Comparison of ENCODE assay signal across 8 cellular contexts in the genomic region with DNA sequence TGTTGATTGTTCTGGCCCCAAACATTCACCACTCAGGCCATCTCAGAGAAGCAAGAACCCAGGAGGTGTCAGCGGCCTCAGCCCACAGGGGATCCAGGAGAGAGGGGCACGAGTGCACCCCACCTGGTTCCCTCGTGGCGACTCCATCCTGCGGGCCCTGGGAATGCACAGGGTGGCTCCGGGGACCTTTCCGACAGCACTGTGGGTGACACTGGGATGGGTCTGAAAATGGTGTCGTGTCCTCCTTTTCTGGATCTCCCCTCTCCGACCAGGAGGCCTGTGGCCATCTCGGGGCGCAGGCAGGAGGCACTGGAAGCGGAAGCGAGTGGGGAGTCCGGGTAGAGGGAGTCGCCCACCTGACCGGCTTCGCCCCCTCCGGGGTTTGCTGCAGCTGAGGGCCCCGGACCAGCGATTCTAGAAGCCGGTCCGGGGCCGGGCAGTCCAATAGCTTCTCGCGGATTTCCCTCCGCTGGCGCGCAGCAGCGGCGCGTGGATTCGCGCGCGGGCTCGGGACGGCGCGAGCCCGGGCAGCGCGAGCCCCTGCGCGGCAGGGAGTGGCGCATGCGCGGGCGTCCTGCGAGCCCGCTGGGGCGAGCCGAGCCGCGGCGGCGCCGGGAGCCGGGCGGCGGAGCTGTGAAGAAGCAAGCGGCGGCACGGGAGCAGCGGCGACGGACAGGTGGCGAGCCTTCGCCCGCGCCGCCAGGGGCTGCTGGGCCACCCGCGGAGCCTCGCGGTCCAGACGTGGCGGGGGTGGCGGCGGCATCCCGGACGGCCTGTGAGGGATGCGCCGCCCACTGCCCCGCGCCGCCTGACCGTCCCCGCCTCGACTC. TPM values are rescaled to one million over a fixed set of nuclear protein-coding genes. Genes with fewer than 3 reads are reported as not detected.
DNase-seq lines count a peak whose midpoint lies in the region; ATAC-seq and TF ChIP-seq lines count a peak whose summit lies in the region.

A gene with protein sequence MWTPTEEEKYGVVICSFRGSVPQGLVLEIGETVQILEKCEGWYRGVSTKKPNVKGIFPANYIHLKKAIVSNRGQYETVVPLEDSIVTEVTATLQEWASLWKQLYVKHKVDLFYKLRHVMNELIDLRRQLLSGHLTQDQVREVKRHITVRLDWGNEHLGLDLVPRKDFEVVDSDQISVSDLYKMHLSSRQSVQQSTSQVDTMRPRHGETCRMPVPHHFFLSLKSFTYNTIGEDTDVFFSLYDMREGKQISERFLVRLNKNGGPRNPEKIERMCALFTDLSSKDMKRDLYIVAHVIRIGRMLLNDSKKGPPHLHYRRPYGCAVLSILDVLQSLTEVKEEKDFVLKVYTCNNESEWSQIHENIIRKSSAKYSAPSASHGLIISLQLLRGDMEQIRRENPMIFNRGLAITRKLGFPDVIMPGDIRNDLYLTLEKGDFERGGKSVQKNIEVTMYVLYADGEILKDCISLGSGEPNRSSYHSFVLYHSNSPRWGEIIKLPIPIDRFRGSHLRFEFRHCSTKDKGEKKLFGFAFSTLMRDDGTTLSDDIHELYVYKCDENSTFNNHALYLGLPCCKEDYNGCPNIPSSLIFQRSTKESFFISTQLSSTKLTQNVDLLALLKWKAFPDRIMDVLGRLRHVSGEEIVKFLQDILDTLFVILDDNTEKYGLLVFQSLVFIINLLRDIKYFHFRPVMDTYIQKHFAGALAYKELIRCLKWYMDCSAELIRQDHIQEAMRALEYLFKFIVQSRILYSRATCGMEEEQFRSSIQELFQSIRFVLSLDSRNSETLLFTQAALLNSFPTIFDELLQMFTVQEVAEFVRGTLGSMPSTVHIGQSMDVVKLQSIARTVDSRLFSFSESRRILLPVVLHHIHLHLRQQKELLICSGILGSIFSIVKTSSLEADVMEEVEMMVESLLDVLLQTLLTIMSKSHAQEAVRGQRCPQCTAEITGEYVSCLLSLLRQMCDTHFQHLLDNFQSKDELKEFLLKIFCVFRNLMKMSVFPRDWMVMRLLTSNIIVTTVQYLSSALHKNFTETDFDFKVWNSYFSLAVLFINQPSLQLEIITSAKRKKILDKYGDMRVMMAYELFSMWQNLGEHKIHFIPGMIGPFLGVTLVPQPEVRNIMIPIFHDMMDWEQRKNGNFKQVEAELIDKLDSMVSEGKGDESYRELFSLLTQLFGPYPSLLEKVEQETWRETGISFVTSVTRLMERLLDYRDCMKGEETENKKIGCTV (N-terminal part only) (plus strand): TSS at position 579 of the 830 bp plus-strand sequence. CDS start 337 bp downstream, outside the sequence.

- no peaks in the 10 kb centered on the region for H3K36me3 Mint-ChIP-seq in CD4-positive, CD25-positive, alpha-beta regulatory T cell
- no peaks in the 10 kb centered on the region for H3K36me3 Mint-ChIP-seq in activated naive CD4-positive, alpha-beta T cell treated with anti-CD3 and anti-CD28 coated beads, Interleukin-2, amount 10 ng/mL, durations not matched to agents 7 days and 5 days
- no peaks in the 10 kb centered on the region for H3K36me3 Mint-ChIP-seq in osteocyte (ENCODE audit: unreplicated experiment)

- H3K4me2 ChIP-seq in HCT116 (ENCODE audit: low read length) = peak within 1 kb of the TSS; percentile 85

- peak; percentile 44 for TF ChIP-seq POLR2A in HCT116 (IDR thresholded peaks at IDR 0.05; ENCODE audit: borderline replicate concordance, extremely low read depth, insufficient read depth, insufficient read length)
- no peak for TF ChIP-seq POLR2A in Peyer's patch (IDR thresholded peaks at IDR 0.05)
- TF ChIP-seq POLR2A in transverse colon (IDR thresholded peaks at IDR 0.05) = no peak

- no peaks in the 10 kb centered on the region for H4K20me1 ChIP-seq in HCT116 (ENCODE audit: insufficient read depth)

- ATAC-seq in CD4-positive, CD25-positive, alpha-beta regulatory T cell (ENCODE audit: low read depth in 2 of 2) = peak; percentile 74 to 77
- peak; percentile 83 for ATAC-seq in HCT116
- ATAC-seq in HG02763 (IDR thresholded peaks at IDR 0.05; ENCODE audit: unreplicated experiment) = no peak

- 6% methylated on average over 42 of the region's 89 CpGs; no CpG with 5 or more reads in 1 of the 2 donors for WGBS in transverse colon (ENCODE audit: low coverage in 1 of 2), 2 donors

- POLR2A ChIA-PET in HCT116 (lab: Charles Lee) = no interaction called here

- peak within 1 kb of the TSS; percentile 37 for H3K4me3 ChIP-seq in CD4-positive, CD25-positive, alpha-beta regulatory T cell (ENCODE audit: low read depth, low read length)
- H3K4me3 ChIP-seq in HCT116 (replicated peaks in 1 of 2; ENCODE audit: low read depth in 1 of 2, low read length in 2 of 2) (peak within 1 kb of the TSS; percentile 56 to 61), Peyer's patch (peak within 1 kb of the TSS; percentile 30 to 61 (median 52)), transverse colon (peak within 1 kb of the TSS; percentile 22 to 47 (median 40))

- in situ Hi-C loops in transverse colon (cut with MboI; ENCODE audit: low pct_ligation_motif_present in 1 of 4, low pct_unique_long_range_greater_than_20kb in 1 of 4, low sequenced_read_pairs in 3 of 4) = no loop called here

- no peaks in the 10 kb centered on the region for H3K36me3 ChIP-seq in CD4-positive, CD25-positive, alpha-beta regulatory T cell (ENCODE audit: control insufficient read depth, insufficient read depth, low read length)
- H3K36me3 ChIP-seq in HCT116 (ENCODE audit: control insufficient read depth in 1 of 2, insufficient read depth in 2 of 2, low read length in 2 of 2) (no peaks in the 10 kb centered on the region), Peyer's patch (no peaks in the 10 kb centered on the region), transverse colon (no peaks in the 10 kb centered on the region)

- TF ChIP-seq EP300 in transverse colon (IDR thresholded peaks at IDR 0.05; ENCODE audit: low read depth) = no peak

- no peak within 1 kb of the TSS for H3K27ac ChIP-seq in CD4-positive, CD25-positive, alpha-beta regulatory T cell (ENCODE audit: insufficient read depth, low read length, poor library complexity, severe bottlenecking)
- H3K27ac ChIP-seq in HCT116 (ENCODE audit: low read depth, low read length) (peak within 1 kb of the TSS; percentile 70; the same call in 1 of the 2 replicates), Peyer's patch (no peak within 1 kb of the TSS), transverse colon (no peak within 1 kb of the TSS)

- DNase-seq in CD4-positive, CD25-positive, alpha-beta regulatory T cell = peak; percentile 33 to 66 (median 59)
- no peak for DNase-seq in HCT116 (ENCODE audit: low read depth, low spot score)
- DNase-seq in Peyer's patch = peak; percentile 28 to 73 (median 71)
- peak; percentile 71 for DNase-seq in activated naive CD4-positive, alpha-beta T cell treated with anti-CD3 and anti-CD28 coated beads, Interleukin-2, amount 10 ng/mL, durations not matched to agents 7 days and 5 days
- peak; percentile 47 for DNase-seq in glomerular visceral epithelial cell (ENCODE audit: extremely low spot score)
- DNase-seq in osteocyte (ENCODE audit: extremely low spot score, unreplicated experiment) = no peak
- DNase-seq in transverse colon = peak; percentile 55

- RAD21 ChIA-PET in HCT116 (lab: Charles Lee; ENCODE audit: low non-redundant PET in 1 of 2, low total read pairs in 2 of 2, uncharacterized antibody in 2 of 2, unreplicated experiment in 2 of 2) = no interaction called here

- H3K4me1 Mint-ChIP-seq in CD4-positive, CD25-positive, alpha-beta regulatory T cell = peaks cover 0 to 18% (median 7%) of the 10 kb centered on the region in 4 donors
- H3K4me1 Mint-ChIP-seq in activated naive CD4-positive, alpha-beta T cell treated with anti-CD3 and anti-CD28 coated beads, Interleukin-2, amount 10 ng/mL, durations not matched to agents 7 days and 5 days = peaks cover 6% of the 10 kb centered on the region
- peaks cover 4% of the 10 kb centered on the region for H3K4me1 Mint-ChIP-seq in osteocyte (ENCODE audit: unreplicated experiment)

- H3K27me3 Mint-ChIP-seq in CD4-positive, CD25-positive, alpha-beta regulatory T cell = peaks cover 56% of the 10 kb centered on the region
- H3K27me3 Mint-ChIP-seq in activated naive CD4-positive, alpha-beta T cell treated with anti-CD3 and anti-CD28 coated beads, Interleukin-2, amount 10 ng/mL, durations not matched to agents 7 days and 5 days = peaks cover 60% of the 10 kb centered on the region
- H3K27me3 Mint-ChIP-seq in osteocyte (ENCODE audit: unreplicated experiment) = peaks cover 76% of the 10 kb centered on the region

- TF ChIP-seq CTCF in HCT116 (IDR thresholded peaks at IDR 0.05 in 2 of 3, conservative IDR thresholded peaks at IDR 0.05 in 1 of 3; ENCODE audit: borderline replicate concordance in 1 of 3, insufficient read depth in 1 of 3, low read depth in 2 of 3, low read length in 2 of 3) (no peak), Peyer's patch (IDR thresholded peaks at IDR 0.05) (no peak), osteocyte (IDR thresholded peaks at IDR 0.05) (no peak), transverse colon (IDR thresholded peaks at IDR 0.05) (no peak)

- no peaks in the 10 kb centered on the region for H3K9me3 ChIP-seq in CD4-positive, CD25-positive, alpha-beta regulatory T cell (ENCODE audit: control insufficient read depth in 2 of 2, low read length in 2 of 2)
- H3K9me3 ChIP-seq in HCT116 (ENCODE audit: control insufficient read depth in 1 of 2, insufficient read depth in 1 of 2, low read depth in 1 of 2, low read length in 2 of 2) (no peaks in the 10 kb centered on the region), Peyer's patch (no peaks in the 10 kb centered on the region), transverse colon (no peaks in the 10 kb centered on the region)

- intact Hi-C loops in HCT116 (cut with micrococcal nuclease) (loop anchor here (5.0 kb wide), 2 partner anchors 213 to 698 kb away; no protein-coding TSS in a partner anchor), transverse colon (cut with DNase I; ENCODE audit: low total_unique reads) (no loop called here)

- peak within 1 kb of the TSS; percentile 59 for H2AFZ ChIP-seq in HCT116 (ENCODE audit: low read depth, low read length, poor library complexity, severe bottlenecking)

- no peaks in the 10 kb centered on the region for H3K9me2 ChIP-seq in HCT116 (ENCODE audit: insufficient read depth)

- peaks cover 39% of the 10 kb centered on the region for H3K27me3 ChIP-seq in CD4-positive, CD25-positive, alpha-beta regulatory T cell (ENCODE audit: control insufficient read depth, insufficient read depth, low read length)
- H3K27me3 ChIP-seq in HCT116 (ENCODE audit: insufficient read depth, low read length) (no peaks in the 10 kb centered on the region), Peyer's patch (peaks cover 0 to 6% of the 10 kb centered on the region in 2 donors), transverse colon (peaks cover 85% of the 10 kb centered on the region)

- no peak for TF ChIP-seq RAD21 in HCT116 (IDR thresholded peaks at IDR 0.05; ENCODE audit: low read depth)

- CTCF ChIA-PET in HCT116 (lab: Charles Lee) = interaction anchor here (1.3 to 2.6 kb wide), 3 partner anchors 58 to 698 kb away, joined by 3 to 8 read pairs (median 4); a partner anchor contains a TSS
- CTCF ChIA-PET in activated naive CD4-positive, alpha-beta T cell treated with anti-CD3 and anti-CD28 coated beads, Interleukin-2, amount 10 ng/mL, durations not matched to agents 7 days and 5 days (lab: Charles Lee) = interaction anchor here (0.6 to 1.8 kb wide), 4 partner anchors 10 to 102 kb away, joined by 3 to 5 read pairs (median 4); no protein-coding TSS in a partner anchor

- BruUV-seq in HCT116 (replicated peaks; lab: Mats Ljungman, UMichigan) = no TSS peak

- peak within 1 kb of the TSS in 1 of 3 donors; percentile 53 for H3K27ac Mint-ChIP-seq in CD4-positive, CD25-positive, alpha-beta regulatory T cell
- H3K27ac Mint-ChIP-seq in activated naive CD4-positive, alpha-beta T cell treated with anti-CD3 and anti-CD28 coated beads, Interleukin-2, amount 10 ng/mL, durations not matched to agents 7 days and 5 days = no peak within 1 kb of the TSS
- no peak within 1 kb of the TSS for H3K27ac Mint-ChIP-seq in osteocyte (ENCODE audit: unreplicated experiment)

- no peaks in the 10 kb centered on the region for H3K9me3 Mint-ChIP-seq in CD4-positive, CD25-positive, alpha-beta regulatory T cell
- H3K9me3 Mint-ChIP-seq in activated naive CD4-positive, alpha-beta T cell treated with anti-CD3 and anti-CD28 coated beads, Interleukin-2, amount 10 ng/mL, durations not matched to agents 7 days and 5 days = no peaks in the 10 kb centered on the region
- no peaks in the 10 kb centered on the region for H3K9me3 Mint-ChIP-seq in osteocyte (ENCODE audit: unreplicated experiment)

- peaks cover 6% of the 10 kb centered on the region for H3K4me1 ChIP-seq in CD4-positive, CD25-positive, alpha-beta regulatory T cell (ENCODE audit: control insufficient read depth, insufficient read depth, low read length, poor library complexity, severe bottlenecking)
- H3K4me1 ChIP-seq in HCT116 (ENCODE audit: control insufficient read depth in 1 of 2, insufficient read depth in 2 of 2, low read length in 2 of 2) (peaks cover 24 to 34% of the 10 kb centered on the region in 2 experiments), Peyer's patch (peaks cover 0 to 11% (median 6%) of the 10 kb centered on the region in 4 donors), transverse colon (peaks cover 0 to 14% (median 11%) of the 10 kb centered on the region in 4 donors)

- H3K9ac ChIP-seq in HCT116 (ENCODE audit: low read length) = peak within 1 kb of the TSS; percentile 47

- peak within 1 kb of the TSS; percentile 81 to 87 (median 84) for H3K4me3 Mint-ChIP-seq in CD4-positive, CD25-positive, alpha-beta regulatory T cell
- peak within 1 kb of the TSS; percentile 68 for H3K4me3 Mint-ChIP-seq in activated naive CD4-positive, alpha-beta T cell treated with anti-CD3 and anti-CD28 coated beads, Interleukin-2, amount 10 ng/mL, durations not matched to agents 7 days and 5 days
- peak within 1 kb of the TSS; percentile 53 for H3K4me3 Mint-ChIP-seq in osteocyte (ENCODE audit: unreplicated experiment)

- H3K79me2 ChIP-seq in HCT116 (ENCODE audit: insufficient read depth, low read length) = no peaks in the 10 kb centered on the region; the same call in 1 of the 2 replicates

RNA-seq across cellular contexts. Expression of the gene that starts here (rescaled TPM):
- 0.35 TPM for total RNA-seq in CD4-positive, CD25-positive, alpha-beta regulatory T cell
- under 1 TPM; 0.03 to 0.09 (median 0.07) TPM for polyA plus RNA-seq in CD4-positive, CD25-positive, alpha-beta regulatory T cell
- 4.2 TPM for total RNA-seq in HCT116 (2021; ENCODE audit: unreplicated experiment)
- 3.2 and 3.5 TPM in 2 replicates for polyA plus RNA-seq in HCT116 (2012)
- total RNA-seq in Peyer's patch = under 1 TPM in 3 of 4 donors, not detected in 1; 0.28 to 0.83 (median 0.40) TPM
- total RNA-seq in osteocyte = 0.24 and 0.34 TPM in 2 replicates
- under 1 TPM; 0.41 to 0.75 (median 0.62) TPM for total RNA-seq in transverse colon

Comparison
In these comparisons a context has a peak if more than half of its experiments do, and no peak if none do; other contexts are left out.
1. Peak in DNase-seq, ATAC-seq and H3K4me3 ChIP-seq in CD4-positive, CD25-positive, alpha-beta regulatory T cell; RNA of the gene not detected or under 1 TPM.
2. Peak in DNase-seq and H3K4me3 ChIP-seq in Peyer's patch; RNA of the gene not detected or under 1 TPM.
3. Peak in DNase-seq and H3K4me3 ChIP-seq in transverse colon; RNA of the gene not detected or under 1 TPM.
4. DNase-seq: peak in activated naive CD4-positive, alpha-beta T cell treated with anti-CD3 and anti-CD28 coated beads, Interleukin-2, amount 10 ng/mL, durations not matched to agents 7 days and 5 days (single experiment) and glomerular visceral epithelial cell (single experiment); none in HCT116 (single experiment) and osteocyte (single experiment).
5. Peak in every context shown above with its lines, with median percentiles within 50 percentile points of each other: H3K4me3 ChIP-seq and H3K4me3 Mint-ChIP-seq.